Comparison of ENCODE assay signal across 8 cellular contexts in genomic region chr12:125186471-125187147, GRCh38. TPM values are rescaled to one million over a fixed set of nuclear protein-coding genes. Genes with fewer than 3 reads are reported as not detected.
DNase-seq lines count a peak whose midpoint lies in the region; ATAC-seq and TF ChIP-seq lines count a peak whose summit lies in the region.

No MANE protein-coding gene starts in this region.

- no peaks in the 10 kb centered on the region for H3K36me3 ChIP-seq in colonic mucosa

- peak; percentile 27 for ATAC-seq in GM18868 (IDR thresholded peaks at IDR 0.05; ENCODE audit: unreplicated experiment)
- peak; percentile 29 for ATAC-seq in HG02885 (IDR thresholded peaks at IDR 0.05; ENCODE audit: poor library complexity, unreplicated experiment)
- no peak for ATAC-seq in GM21526 (IDR thresholded peaks at IDR 0.05; ENCODE audit: low FRiP score, unreplicated experiment)
- no peak for ATAC-seq in HG03097 (IDR thresholded peaks at IDR 0.05; ENCODE audit: low FRiP score, unreplicated experiment)

- intact Hi-C loops in colonic mucosa (cut with DNase I), result loop anchor here (10.0 kb wide), 3 partner anchors 92 to 1698 kb away; no protein-coding TSS in a partner anchor

- no peaks in the 10 kb centered on the region for H3K9me3 Mint-ChIP-seq in progenitor cell of endocrine pancreas (ENCODE audit: low read depth)

- H3K9ac ChIP-seq in colonic mucosa (ENCODE audit: low read depth in 2 of 2, low read length in 2 of 2), result no peak overlapping the region

- H3K27ac Mint-ChIP-seq in progenitor cell of endocrine pancreas, result no peak overlapping the region

- H3K4me3 Mint-ChIP-seq in progenitor cell of endocrine pancreas (ENCODE audit: low read depth), result peak overlapping the region; percentile 45

- no peak for TF ChIP-seq CTCF in colonic mucosa (IDR thresholded peaks at IDR 0.05)
- no peak for TF ChIP-seq CTCF in progenitor cell of endocrine pancreas (IDR thresholded peaks at IDR 0.05; ENCODE audit: unreplicated experiment)

- DNase-seq in colonic mucosa (no peak), progenitor cell of endocrine pancreas (ENCODE audit: low spot score, unreplicated experiment) (peak; percentile 15), NCI-H774 (lab: John Stamatoyannopoulos, UW) (no peak), ecto neural progenitor cell (ENCODE audit: low spot score) (no peak)

- H3K4me1 ChIP-seq in colonic mucosa, result peaks cover 4% of the 10 kb centered on the region

- no peaks in the 10 kb centered on the region for H3K36me3 Mint-ChIP-seq in progenitor cell of endocrine pancreas (ENCODE audit: insufficient read depth)

- H3K27ac ChIP-seq in colonic mucosa, result no peak overlapping the region

- peaks cover 2% of the 10 kb centered on the region for H3K4me1 Mint-ChIP-seq in progenitor cell of endocrine pancreas (ENCODE audit: low read depth)

- H3K27me3 ChIP-seq in colonic mucosa, result peaks cover 55% of the 10 kb centered on the region

- H3K27me3 Mint-ChIP-seq in progenitor cell of endocrine pancreas, result peaks cover 79% of the 10 kb centered on the region

- no peaks in the 10 kb centered on the region for H3K9me3 ChIP-seq in colonic mucosa

- peak overlapping the region; percentile 15 for H3K4me3 ChIP-seq in colonic mucosa

RNA-seq across cellular contexts. Expression of gene TMEM132B, which starts 0.4 kb away (rescaled TPM):
- 1 to 10 TPM in 1 of 2 donors, under 1 TPM in 1; 0.57 to 1.2 TPM for total RNA-seq in colonic mucosa
- 0.98 and 1.4 TPM in 2 replicates for total RNA-seq in progenitor cell of endocrine pancreas

Comparison
In these comparisons a context has a peak if more than half of its experiments do, and no peak if none do; other contexts are left out.
1. ATAC-seq: peak in GM18868 (single experiment) and HG02885 (single experiment); none in GM21526 (single experiment) and HG03097 (single experiment).